Comparison of ENCODE assay signal across 19 cellular contexts in the genomic region with DNA sequence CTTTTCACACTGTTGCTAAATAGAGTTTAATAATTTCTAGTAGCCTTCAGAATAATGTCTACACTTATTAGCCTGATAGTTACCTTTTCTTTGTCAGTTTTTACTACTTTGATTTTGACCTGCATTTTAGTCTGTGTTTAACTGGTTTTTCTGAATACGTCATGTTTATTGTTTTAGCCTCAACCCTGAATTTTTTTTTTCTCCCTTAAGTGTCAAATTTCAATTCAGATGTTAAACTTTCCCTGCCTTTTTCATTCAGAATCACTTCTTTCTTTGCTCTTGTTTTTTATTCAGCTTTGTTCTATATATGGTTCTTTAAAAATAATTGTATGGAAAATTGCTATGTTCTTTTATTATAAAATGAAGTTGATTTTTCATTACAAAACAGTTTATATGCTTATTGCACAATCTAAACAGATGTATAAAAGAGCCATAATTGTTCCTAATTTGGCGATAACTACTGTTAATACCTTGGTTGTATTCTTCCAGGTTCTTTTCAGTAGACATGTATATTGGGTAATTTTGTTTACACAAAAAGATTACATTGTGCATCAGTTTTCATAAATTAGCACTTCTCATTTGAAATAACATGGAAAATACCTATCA.
DNase-seq lines count a peak whose midpoint lies in the region; ATAC-seq, FAIRE-seq and TF ChIP-seq lines count a peak whose summit lies in the region.
"Had no signal": no experiment of that assay in that cellular context is flagged by ENCODE, and none has a peak within 500 bp of the region (broad histone marks: within the 10 kb centered on the region; RNA-seq: fewer than 3 reads in every experiment).

No MANE protein-coding gene starts in this region.

- H3K27me3 Mint-ChIP-seq in mesothelial cell of epicardium (ENCODE audit: low read depth): no peaks in the 10 kb centered on the region

- H3K9ac ChIP-seq in K562 (ENCODE audit: insufficient read depth in 1 of 2, low read depth in 2 of 2, low read length in 2 of 2): no peak overlapping the region
- H3K9ac ChIP-seq: SK-N-SH had no signal

- in situ Hi-C loops in K562 (cut with MboI): no loop called here

- H3K27me3 ChIP-seq in K562 (ENCODE audit: control insufficient read depth in 2 of 2, insufficient read depth in 2 of 2, low read length in 2 of 2) (no peaks in the 10 kb centered on the region), vagina (no peaks in the 10 kb centered on the region)

- no peak for ATAC-seq in K562
- no peak for ATAC-seq in left lobe of liver
- ATAC-seq: CD8-positive, alpha-beta T cell; Panc1 had no signal

- H3K4me3 ChIP-seq in K562 (no peak overlapping the region), vagina (no peak overlapping the region)

- H3K9me1 ChIP-seq in K562 (ENCODE audit: control insufficient read depth, insufficient read depth, low read length): no peaks in the 10 kb centered on the region

- H3K79me2 ChIP-seq in K562 (ENCODE audit: control insufficient read depth, insufficient read depth, low read length): no peaks in the 10 kb centered on the region

- H3K4me2 ChIP-seq in K562 (ENCODE audit: insufficient read depth, low read length): no peak overlapping the region
- H3K4me2 ChIP-seq: SK-N-SH had no signal

- peaks cover 33% of the 10 kb centered on the region for H3K4me1 Mint-ChIP-seq in mesothelial cell of epicardium

- TF ChIP-seq CTCF in K562 (IDR thresholded peaks at IDR 0.05 in 2 of 3, conservative IDR thresholded peaks at IDR 0.05 in 1 of 3; ENCODE audit: insufficient read depth in 2 of 3, low read depth in 1 of 3, low read length in 3 of 3) (no peak), mesothelial cell of epicardium (IDR thresholded peaks at IDR 0.05; ENCODE audit: unreplicated experiment) (no peak), vagina (IDR thresholded peaks at IDR 0.05) (no peak)

- H3K36me3 ChIP-seq in K562 (ENCODE audit: control insufficient read depth, insufficient read depth, low read length) (no peaks in the 10 kb centered on the region), vagina (no peaks in the 10 kb centered on the region)

- H2AFZ ChIP-seq in K562 (ENCODE audit: low read depth, low read length): no peak overlapping the region

- TF ChIP-seq POLR2A in K562 (conservative IDR thresholded peaks at IDR 0.05) (no peak), vagina (IDR thresholded peaks at IDR 0.05) (no peak)

- intact Hi-C loops in K562 (cut with micrococcal nuclease): no loop called here
- intact Hi-C loops in vagina (cut with DNase I): no loop called here

- POLR2A ChIA-PET in HEK293T (lab: Yijun Ruan, JAX): no interaction called here
- POLR2A ChIA-PET in K562 (lab: Yijun Ruan, JAX): interaction anchor here (0.6 to 0.9 kb wide), 2 partner anchors 12 to 769 kb away, joined by 3 read pairs; no protein-coding TSS in a partner anchor

- no peaks in the 10 kb centered on the region for H3K36me3 Mint-ChIP-seq in mesothelial cell of epicardium

- H3K27ac Mint-ChIP-seq in mesothelial cell of epicardium: peak overlapping the region; percentile 3
- H3K27ac Mint-ChIP-seq: CD8-positive, alpha-beta T cell had no signal

- TF ChIP-seq RAD21 in K562 (CRISPR knock-in tag; conservative IDR thresholded peaks at IDR 0.05 in 1 of 2, IDR thresholded peaks at IDR 0.05 in 1 of 2): no peak

- 93% methylated on average over 2 of the region's 2 CpGs for WGBS in K562 (ENCODE audit: insufficient coverage, low coverage, missing lambda C conversion rate)

- FAIRE-seq in K562 (lab: Jason Lieb, UNC): peak; percentile 6

- peaks cover 4% of the 10 kb centered on the region for H3K9me3 Mint-ChIP-seq in mesothelial cell of epicardium
- H3K9me3 Mint-ChIP-seq: CD8-positive, alpha-beta T cell had no signal

- no peak overlapping the region for H3K4me3 Mint-ChIP-seq in mesothelial cell of epicardium
- H3K4me3 Mint-ChIP-seq: CD8-positive, alpha-beta T cell had no signal

- H3K4me1 ChIP-seq in K562 (replicated peaks in 1 of 2; ENCODE audit: control insufficient read depth in 2 of 2, insufficient read depth in 2 of 2, low read length in 2 of 2) (no peaks in the 10 kb centered on the region), vagina (peaks cover 11% of the 10 kb centered on the region)

- no peak for TF ChIP-seq EP300 in K562 (IDR thresholded peaks at IDR 0.05; ENCODE audit: low read length)

- H3K9me3 ChIP-seq in K562 (replicated peaks; ENCODE audit: control insufficient read depth, insufficient read depth, low read depth, low read length) (no peaks in the 10 kb centered on the region), vagina (no peaks in the 10 kb centered on the region)

- H3K27ac ChIP-seq in K562 (ENCODE audit: extremely low read depth, low read depth, low read length) (no peak overlapping the region), vagina (no peak overlapping the region)

- BruUV-seq in K562 (replicated peaks; lab: Mats Ljungman, UMichigan): no TSS peak

- CTCF ChIA-PET in HEK293T (lab: Yijun Ruan, JAX): no interaction called here
- CTCF ChIA-PET in K562 (lab: Yijun Ruan, JAX; ENCODE audit: low intra/inter-chr PET ratio): no interaction called here

- DNase-seq in HEK293T (ENCODE audit: extremely low spot score): no peak
- peak; percentile 92 for DNase-seq in NCI-H146 treated with DMSO at 0.1 percent for 48 hours (lab: John Stamatoyannopoulos, UW; ENCODE audit: unreplicated experiment)
- no peak for DNase-seq in K562 (ENCODE audit: extremely low read depth in 1 of 4, low spot score in 3 of 4)
- no peak for DNase-seq in mesothelial cell of epicardium (ENCODE audit: low spot score in 2 of 2, unreplicated experiment in 2 of 2)
- no peak for DNase-seq in left lobe of liver (ENCODE audit: low spot score)
- DNase-seq in stimulated activated naive CD4-positive, alpha-beta T cell treated with Interleukin-2 at 50 U/mL for 16 hours (lab: John Stamatoyannopoulos, UW): no peak
- DNase-seq in vagina (ENCODE audit: extremely low spot score in 2 of 2): no peak
- DNase-seq: CD8-positive, alpha-beta T cell; DND-41; GF-D8; GOT3; KG1; NCI-H1092 treated with DMSO at 0.1 percent for 48 hours; NCI-H2081 treated with DMSO at 0.1 percent for 48 hours; NCI-H345; NCI-H774; Right ventricle myocardium superior; SK-N-SH had no signal

- H4K20me1 ChIP-seq in K562 (replicated peaks; ENCODE audit: control insufficient read depth, insufficient read depth, low read length): no peaks in the 10 kb centered on the region

TF ChIP-seq in HEK293T, 16 proteins besides CTCF, POLR2A, EP300 and RAD21:
- TF ChIP-seq SP1 (IDR thresholded peaks at IDR 0.05): no peak
- no peak for TF ChIP-seq ARNT (IDR thresholded peaks at IDR 0.05)
- TF ChIP-seq ZNF384 (IDR thresholded peaks at IDR 0.05): peak; percentile 98

TF ChIP-seq in K562, 482 proteins besides CTCF, POLR2A, EP300 and RAD21:
- no peak for TF ChIP-seq FUS (optimal IDR thresholded peaks at IDR 0.05; ENCODE audit: low read depth, low read length)
- no peak for TF ChIP-seq TEAD2 (tag; IDR thresholded peaks at IDR 0.05)
- TF ChIP-seq CEBPG (CRISPR knock-in tag; IDR thresholded peaks at IDR 0.05): no peak
- TF ChIP-seq CEBPG (tag; conservative IDR thresholded peaks at IDR 0.05 in 1 of 2, IDR thresholded peaks at IDR 0.05 in 1 of 2): peak; percentile 47 to 83; a peak in 3 of 4 replicates
- TF ChIP-seq CEBPB (tag; IDR thresholded peaks at IDR 0.05): peak; percentile 79
